26 cellular contexts compared by ENCODE assay signal in genomic region chr12:59388176-59388575, GRCh38.
DNase-seq lines count a peak whose midpoint lies in the region; ATAC-seq and TF ChIP-seq lines count a peak whose summit lies in the region.
"Had no signal": no experiment of that assay in that cellular context is flagged by ENCODE, and none has a peak within 500 bp of the region (broad histone marks: within the 10 kb centered on the region; RNA-seq: fewer than 3 reads in every experiment).

No MANE protein-coding gene starts in this region.

- intact Hi-C loops in dendritic cell treated with granulocyte-macrophage colony-stimulating factor and Interleukin-4, amounts not matched to agents 40 ng/mL and 50 ng/mL, for 4 days (cut with micrococcal nuclease) = no loop called here

- ATAC-seq in thoracic aorta (ENCODE audit: insufficient number of reproducible peaks, low FRiP score, low read depth) (peak; percentile 55), GM18873 (IDR thresholded peaks at IDR 0.05; ENCODE audit: low FRiP score, unreplicated experiment) (no peak)
- ATAC-seq: A549, Panc1 had no signal

- H3K9me3 Mint-ChIP-seq in dendritic cell treated with granulocyte-macrophage colony-stimulating factor and Interleukin-4, amounts not matched to agents 40 ng/mL and 50 ng/mL, for 4 days = no peaks in the 10 kb centered on the region
- H3K9me3 Mint-ChIP-seq: CD4-positive, alpha-beta memory T cell; IgD-negative memory B cell had no signal

- TF ChIP-seq CTCF in thoracic aorta (IDR thresholded peaks at IDR 0.05) = no peak

- peaks cover 15% of the 10 kb centered on the region for H3K4me1 Mint-ChIP-seq in dendritic cell treated with granulocyte-macrophage colony-stimulating factor and Interleukin-4, amounts not matched to agents 40 ng/mL and 50 ng/mL, for 4 days (ENCODE audit: low read depth)
- H3K4me1 Mint-ChIP-seq: IgD-negative memory B cell had no signal

- H3K4me1 ChIP-seq in thoracic aorta (ENCODE audit: control insufficient read depth in 1 of 2, low read depth in 2 of 2) = no peaks in the 10 kb centered on the region
- H3K4me1 ChIP-seq: A549, Caco-2 had no signal

- H3K27me3 ChIP-seq in thoracic aorta (replicated peaks; ENCODE audit: insufficient read depth) = no peaks in the 10 kb centered on the region
- H3K27me3 ChIP-seq: BLaER1 treated with 17β-estradiol and CSF1 and Interleukin-3, amounts not matched to agents 10 nM and 100 nM had no signal

- no peak overlapping the region for H3K27ac ChIP-seq in thoracic aorta
- H3K27ac ChIP-seq: A549, KMS-11, RWPE1 had no signal

- no peaks in the 10 kb centered on the region for H3K36me3 ChIP-seq in thoracic aorta
- H3K36me3 ChIP-seq: BLaER1 treated with 17β-estradiol and CSF1 and Interleukin-3, amounts not matched to agents 10 nM and 100 nM had no signal

- no peak overlapping the region for H3K4me3 Mint-ChIP-seq in dendritic cell treated with granulocyte-macrophage colony-stimulating factor and Interleukin-4, amounts not matched to agents 40 ng/mL and 50 ng/mL, for 4 days
- H3K4me3 Mint-ChIP-seq: CD4-positive, alpha-beta memory T cell; IgD-negative memory B cell had no signal

- H3K9me3 ChIP-seq in thoracic aorta = no peaks in the 10 kb centered on the region
- H3K9me3 ChIP-seq: A549, Caco-2 had no signal

- H3K36me3 Mint-ChIP-seq in dendritic cell treated with granulocyte-macrophage colony-stimulating factor and Interleukin-4, amounts not matched to agents 40 ng/mL and 50 ng/mL, for 4 days (ENCODE audit: low read depth) = no peaks in the 10 kb centered on the region
- H3K36me3 Mint-ChIP-seq: CD4-positive, alpha-beta memory T cell; IgD-negative memory B cell had no signal

- H3K27me3 Mint-ChIP-seq in dendritic cell treated with granulocyte-macrophage colony-stimulating factor and Interleukin-4, amounts not matched to agents 40 ng/mL and 50 ng/mL, for 4 days = no peaks in the 10 kb centered on the region
- H3K27me3 Mint-ChIP-seq: IgD-negative memory B cell had no signal

- DNase-seq in NCI-H2171 treated with DMSO at 0.1 percent for 48 hours (lab: John Stamatoyannopoulos, UW) (peak; percentile 17), NCI-H2171 (lab: John Stamatoyannopoulos, UW) (no peak), NCI-H748 (lab: John Stamatoyannopoulos, UW; ENCODE audit: unreplicated experiment) (peak; percentile 77), thoracic aorta (ENCODE audit: low spot score) (no peak), Kasumi-1 (lab: John Stamatoyannopoulos, UW) (no peak), anterior cingulate cortex (lab: John Stamatoyannopoulos, UW) (no peak)
- DNase-seq: AML-193; Caco-2; CD4-positive, alpha-beta memory T cell; DND-41; NCI-H1105; NCI-H1436 treated with DMSO at 0.1 percent for 48 hours; NCI-H187 treated with DMSO at 0.1 percent for 48 hours; NCI-H446 treated with DMSO at 0.1 percent for 48 hours; NCI-H69; NK-92 treated with Interleukin-12 subunit alpha and Interleukin-12 subunit beta, amount 100 ng/mL, for 24 hours; SHP77; T-helper 9 cell had no signal

- no peak overlapping the region for H3K4me3 ChIP-seq in thoracic aorta
- H3K4me3 ChIP-seq: A549; BLaER1 treated with 17β-estradiol and CSF1 and Interleukin-3, amounts not matched to agents 10 nM and 100 nM had no signal

- H3K27ac Mint-ChIP-seq in dendritic cell treated with granulocyte-macrophage colony-stimulating factor and Interleukin-4, amounts not matched to agents 40 ng/mL and 50 ng/mL, for 4 days = peak overlapping the region; percentile 22
- H3K27ac Mint-ChIP-seq: CD4-positive, alpha-beta memory T cell; IgD-negative memory B cell had no signal

Comparison
In these comparisons a context has a peak if more than half of its experiments do, and no peak if none do; other contexts are left out.
1. DNase-seq: peak in NCI-H2171 treated with DMSO at 0.1 percent for 48 hours (single experiment) and NCI-H748 (single experiment); none in NCI-H2171 (single experiment), thoracic aorta (single experiment), Kasumi-1 (0 of 2) and anterior cingulate cortex (0 of 58).